Comparison of ENCODE assay signal across 12 cellular contexts in genomic region chr16:68644303-68644702, GRCh38. TPM values are rescaled to one million over a fixed set of nuclear protein-coding genes. Genes with fewer than 3 reads are reported as not detected.
A peak's percentile ranks its signal among the peaks of the same experiment; 100 is the strongest.
DNase-seq lines count a peak whose midpoint lies in the region; ATAC-seq and TF ChIP-seq lines count a peak whose summit lies in the region.
"Had no signal": no experiment of that assay in that cellular context is flagged by ENCODE, and none has a peak within 500 bp of the region (broad histone marks: within the 10 kb centered on the region; RNA-seq: fewer than 3 reads in every experiment).

No MANE protein-coding gene starts in this region.

- intact Hi-C loops in activated CD4-positive, alpha-beta memory T cell treated with anti-CD3 and anti-CD28 coated beads for 36 hours (cut with micrococcal nuclease), result no loop called here
- intact Hi-C loops in head of caudate nucleus (cut with DNase I), result no loop called here

- H3K9ac ChIP-seq in iPS-20b (ENCODE audit: low read depth, low read length), result peak overlapping the region; percentile 33; the same call in 1 of the 2 replicates

- H3K4me1 ChIP-seq in iPS-20b (ENCODE audit: insufficient read depth, low read length), result peaks cover 28% of the 10 kb centered on the region

- no peaks in the 10 kb centered on the region for H3K9me3 Mint-ChIP-seq in activated CD4-positive, alpha-beta memory T cell treated with anti-CD3 and anti-CD28 coated beads for 36 hours
- H3K9me3 Mint-ChIP-seq in activated CD4-positive, alpha-beta memory T cell treated with anti-CD3 and anti-CD28 coated beads, Interleukin-2, amount 10 ng/mL, durations not matched to agents 7 days and 5 days, result no peaks in the 10 kb centered on the region
- no peaks in the 10 kb centered on the region for H3K9me3 Mint-ChIP-seq in stimulated activated naive B cell treated with anti-CD40 and anti-IgM and Interleukin-4, amounts not matched to agents 10 μg/mL and 1 μg/mL and 100 μg/mL, for 72 hours

- no peak for DNase-seq in activated CD4-positive, alpha-beta memory T cell treated with anti-CD3 and anti-CD28 coated beads for 36 hours
- no peak for DNase-seq in activated CD4-positive, alpha-beta memory T cell treated with anti-CD3 and anti-CD28 coated beads, Interleukin-2, amount 10 ng/mL, durations not matched to agents 7 days and 5 days
- DNase-seq in stimulated activated naive B cell treated with anti-CD40 and anti-IgM and Interleukin-4, amounts not matched to agents 10 μg/mL and 1 μg/mL and 100 μg/mL, for 72 hours, result no peak
- DNase-seq in head of caudate nucleus, result no peak
- DNase-seq: cortex of kidney, SIG-M5 had no signal

- peaks cover 14% of the 10 kb centered on the region; the same call in 1 of the 2 replicates for H3K36me3 ChIP-seq in iPS-20b (ENCODE audit: insufficient read depth, low read depth, low read length)

- POLR2A ChIA-PET in activated CD4-positive, alpha-beta memory T cell treated with anti-CD3 and anti-CD28 coated beads for 36 hours (lab: Charles Lee), result interaction anchor here (1.2 kb wide), 1 partner anchor 30 kb away, joined by 3 read pairs; no protein-coding TSS in a partner anchor
- POLR2A ChIA-PET in activated CD4-positive, alpha-beta memory T cell treated with anti-CD3 and anti-CD28 coated beads, Interleukin-2, amount 10 ng/mL, durations not matched to agents 7 days and 5 days (lab: Charles Lee), result no interaction called here

- CTCF ChIA-PET in activated CD4-positive, alpha-beta memory T cell treated with anti-CD3 and anti-CD28 coated beads for 36 hours (lab: Charles Lee), result interaction anchor here (0.9 to 1.2 kb wide), 3 partner anchors 54 to 157 kb away, joined by 3 read pairs; no protein-coding TSS in a partner anchor
- CTCF ChIA-PET in activated CD4-positive, alpha-beta memory T cell treated with anti-CD3 and anti-CD28 coated beads, Interleukin-2, amount 10 ng/mL, durations not matched to agents 7 days and 5 days (lab: Charles Lee), result no interaction called here

- H3K27ac ChIP-seq in VCaP (peak overlapping the region; percentile 41; the same call in 1 of the 2 replicates), iPS-20b (ENCODE audit: low read length) (no peak overlapping the region)

- H3K27me3 ChIP-seq in iPS-20b (ENCODE audit: insufficient read depth, low read length), result peaks cover 46% of the 10 kb centered on the region

- H3K36me3 Mint-ChIP-seq in activated CD4-positive, alpha-beta memory T cell treated with anti-CD3 and anti-CD28 coated beads for 36 hours, result no peaks in the 10 kb centered on the region
- no peaks in the 10 kb centered on the region for H3K36me3 Mint-ChIP-seq in activated CD4-positive, alpha-beta memory T cell treated with anti-CD3 and anti-CD28 coated beads, Interleukin-2, amount 10 ng/mL, durations not matched to agents 7 days and 5 days (ENCODE audit: low read depth)
- no peaks in the 10 kb centered on the region for H3K36me3 Mint-ChIP-seq in stimulated activated naive B cell treated with anti-CD40 and anti-IgM and Interleukin-4, amounts not matched to agents 10 μg/mL and 1 μg/mL and 100 μg/mL, for 72 hours

- H3K9me3 ChIP-seq in iPS-20b (ENCODE audit: insufficient read depth, low read depth, low read length), result no peaks in the 10 kb centered on the region

- H3K4me3 Mint-ChIP-seq in activated CD4-positive, alpha-beta memory T cell treated with anti-CD3 and anti-CD28 coated beads for 36 hours, result peak overlapping the region; percentile 60
- no peak overlapping the region for H3K4me3 Mint-ChIP-seq in activated CD4-positive, alpha-beta memory T cell treated with anti-CD3 and anti-CD28 coated beads, Interleukin-2, amount 10 ng/mL, durations not matched to agents 7 days and 5 days
- H3K4me3 Mint-ChIP-seq in stimulated activated naive B cell treated with anti-CD40 and anti-IgM and Interleukin-4, amounts not matched to agents 10 μg/mL and 1 μg/mL and 100 μg/mL, for 72 hours, result peak overlapping the region; percentile 53 to 74

- peaks cover 29% of the 10 kb centered on the region for H3K4me1 Mint-ChIP-seq in activated CD4-positive, alpha-beta memory T cell treated with anti-CD3 and anti-CD28 coated beads for 36 hours (ENCODE audit: low read depth)
- peaks cover 13% of the 10 kb centered on the region for H3K4me1 Mint-ChIP-seq in activated CD4-positive, alpha-beta memory T cell treated with anti-CD3 and anti-CD28 coated beads, Interleukin-2, amount 10 ng/mL, durations not matched to agents 7 days and 5 days
- H3K4me1 Mint-ChIP-seq in stimulated activated naive B cell treated with anti-CD40 and anti-IgM and Interleukin-4, amounts not matched to agents 10 μg/mL and 1 μg/mL and 100 μg/mL, for 72 hours, result peaks cover 7 to 29% of the 10 kb centered on the region in 2 donors

- H3K4me3 ChIP-seq in iPS-20b (ENCODE audit: low read length), result peak overlapping the region; percentile 70

- peaks cover 55% of the 10 kb centered on the region for H3K27me3 Mint-ChIP-seq in activated CD4-positive, alpha-beta memory T cell treated with anti-CD3 and anti-CD28 coated beads for 36 hours
- H3K27me3 Mint-ChIP-seq in activated CD4-positive, alpha-beta memory T cell treated with anti-CD3 and anti-CD28 coated beads, Interleukin-2, amount 10 ng/mL, durations not matched to agents 7 days and 5 days, result peaks cover 51% of the 10 kb centered on the region
- H3K27me3 Mint-ChIP-seq in stimulated activated naive B cell treated with anti-CD40 and anti-IgM and Interleukin-4, amounts not matched to agents 10 μg/mL and 1 μg/mL and 100 μg/mL, for 72 hours, result peaks cover 56 to 75% of the 10 kb centered on the region in 2 donors

- H3K27ac Mint-ChIP-seq in activated CD4-positive, alpha-beta memory T cell treated with anti-CD3 and anti-CD28 coated beads for 36 hours, result no peak overlapping the region
- H3K27ac Mint-ChIP-seq in activated CD4-positive, alpha-beta memory T cell treated with anti-CD3 and anti-CD28 coated beads, Interleukin-2, amount 10 ng/mL, durations not matched to agents 7 days and 5 days, result no peak overlapping the region
- peak overlapping the region; percentile 87 for H3K27ac Mint-ChIP-seq in stimulated activated naive B cell treated with anti-CD40 and anti-IgM and Interleukin-4, amounts not matched to agents 10 μg/mL and 1 μg/mL and 100 μg/mL, for 72 hours

- no peak for ATAC-seq in stimulated activated naive B cell treated with anti-CD40 and anti-IgM and Interleukin-4, amounts not matched to agents 10 μg/mL and 1 μg/mL and 100 μg/mL, for 72 hours (replicated peaks)
- no peak for ATAC-seq in HG02981 (IDR thresholded peaks at IDR 0.05; ENCODE audit: unreplicated experiment)
- ATAC-seq in GM21367 (IDR thresholded peaks at IDR 0.05; ENCODE audit: unreplicated experiment), result no peak

- TF ChIP-seq CTCF in VCaP (conservative IDR thresholded peaks at IDR 0.05), result no peak

RNA-seq across cellular contexts. Expression of gene CDH3, which starts 0.8 kb away (rescaled TPM):
- total RNA-seq in activated CD4-positive, alpha-beta memory T cell treated with anti-CD3 and anti-CD28 coated beads for 36 hours, result 1 to 10 TPM; 5.2 to 5.3 TPM
- under 1 TPM; 0.15 to 0.33 TPM for total RNA-seq in activated CD4-positive, alpha-beta memory T cell treated with anti-CD3 and anti-CD28 coated beads, Interleukin-2, amount 10 ng/mL, durations not matched to agents 7 days and 5 days
- total RNA-seq: activated CD8-positive, alpha-beta memory T cell treated with anti-CD3 and anti-CD28 coated beads for 36 hours; skeletal muscle tissue had no signal

Comparison
In these comparisons a context has a peak if more than half of its experiments do, and no peak if none do; other contexts are left out.
1. RNA of gene CDH3, which starts 0.8 kb away (total RNA-seq): 5.2 to 5.3 TPM in activated CD4-positive, alpha-beta memory T cell treated with anti-CD3 and anti-CD28 coated beads for 36 hours; 0.15 to 0.33 TPM in activated CD4-positive, alpha-beta memory T cell treated with anti-CD3 and anti-CD28 coated beads, Interleukin-2, amount 10 ng/mL, durations not matched to agents 7 days and 5 days; every median in the first group is over 4 times any median in the second.